1 cellular context compared by ENCODE assay signal in the genomic region with DNA sequence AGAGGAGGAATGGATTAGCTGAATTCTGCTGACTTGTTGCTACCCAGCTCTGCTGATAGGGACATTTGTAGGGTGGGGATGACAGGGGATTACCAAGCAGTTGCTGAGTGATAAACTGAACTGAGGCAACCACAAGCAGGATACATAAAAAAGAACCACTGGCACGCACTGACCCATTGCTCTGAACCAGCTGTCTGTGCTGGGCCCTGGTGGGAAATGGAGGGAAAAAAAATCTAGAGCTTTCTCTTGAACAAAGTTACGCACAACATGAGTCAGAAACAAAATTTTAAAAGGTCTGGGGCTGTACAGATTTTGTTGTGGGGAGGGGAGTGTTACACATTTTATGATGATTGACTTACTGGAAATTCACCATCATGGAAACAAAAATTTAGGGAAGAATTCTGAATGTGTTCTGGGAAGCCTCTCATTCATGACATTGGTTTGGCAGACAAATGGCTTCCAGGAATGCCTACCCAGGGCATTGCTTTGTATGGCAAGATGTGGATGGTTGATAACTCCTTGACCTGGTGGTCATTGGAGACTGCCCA.
TF ChIP-seq lines count a peak whose summit lies in the region.

No MANE protein-coding gene starts in this region.

TF ChIP-seq in GM12878, 131 proteins besides CTCF, POLR2A, EP300 and RAD21 (continued from another document and continues in another):
- TF ChIP-seq HDAC6 (IDR thresholded peaks at IDR 0.05; ENCODE audit: unreplicated experiment) (no peak), HDGF (IDR thresholded peaks at IDR 0.05) (no peak), FOS (IDR thresholded peaks at IDR 0.05; ENCODE audit: borderline replicate concordance, extremely low read depth, insufficient read length) (no peak), KDM1A (IDR thresholded peaks at IDR 0.05; ENCODE audit: borderline replicate concordance) (no peak), SREBF2 (IDR thresholded peaks at IDR 0.05; ENCODE audit: low read length) (no peak), FOXM1 (IDR thresholded peaks at IDR 0.05; ENCODE audit: low read depth, low read length) (peak; percentile 98), ETV6 (conservative IDR thresholded peaks at IDR 0.05 in 1 of 2, IDR thresholded peaks at IDR 0.05 in 1 of 2; ENCODE audit: borderline replicate concordance in 1 of 2, low read depth in 1 of 2) (peak in 1 of 2 experiments; percentile 52; a peak in 1 of 4 replicates), ZNF592 (IDR thresholded peaks at IDR 0.05) (no peak), USF2 (IDR thresholded peaks at IDR 0.05; ENCODE audit: borderline replicate concordance, low read depth, low read length) (no peak), WRNIP1 (IDR thresholded peaks at IDR 0.05; ENCODE audit: borderline replicate concordance, low read depth, low read length) (no peak), NR2C2 (IDR thresholded peaks at IDR 0.05; ENCODE audit: borderline replicate concordance, control insufficient read depth, insufficient read length, low read depth) (no peak), NR2C1 (IDR thresholded peaks at IDR 0.05) (no peak), ZNF24 (IDR thresholded peaks at IDR 0.05) (peak; percentile 42), CEBPB (IDR thresholded peaks at IDR 0.05; ENCODE audit: borderline replicate concordance in 1 of 2, low read depth in 2 of 2, low read length in 2 of 2) (peak in 1 of 2 experiments; percentile 51; a peak in 1 of 4 replicates), IRF4 (IDR thresholded peaks at IDR 0.05; ENCODE audit: low read depth, low read length) (peak; percentile 82), GABPA (IDR thresholded peaks at IDR 0.05; ENCODE audit: low read depth) (no peak), CEBPZ (IDR thresholded peaks at IDR 0.05; ENCODE audit: low read depth, low read length) (no peak), CHD1 (IDR thresholded peaks at IDR 0.05; ENCODE audit: low read depth, low read length) (no peak), ZSCAN29 (IDR thresholded peaks at IDR 0.05) (no peak), JUNB (IDR thresholded peaks at IDR 0.05) (peak; percentile 65), SMARCA5 (IDR thresholded peaks at IDR 0.05) (no peak), SIN3A (IDR thresholded peaks at IDR 0.05; ENCODE audit: low read depth, low read length) (no peak), ZBTB33 (IDR thresholded peaks at IDR 0.05) (no peak), TCF3 (IDR thresholded peaks at IDR 0.05; ENCODE audit: borderline replicate concordance, insufficient read depth, low read depth, low read length) (peak; percentile 91; the same call in 1 of the 2 replicates), KAT2A (conservative IDR thresholded peaks at IDR 0.05; ENCODE audit: control insufficient read depth, low read depth, low read length) (no peak), SUPT20H (IDR thresholded peaks at IDR 0.05; ENCODE audit: borderline replicate concordance, control insufficient read depth, low read depth, low read length) (no peak), NFIC (IDR thresholded peaks at IDR 0.05; ENCODE audit: low read depth, low read length) (peak; percentile 93), ZNF384 (IDR thresholded peaks at IDR 0.05; ENCODE audit: borderline replicate concordance, low read depth, low read length) (peak; percentile 55; the same call in 1 of the 2 replicates), SREBF1 (IDR thresholded peaks at IDR 0.05; ENCODE audit: low read length) (no peak), EED (IDR thresholded peaks at IDR 0.05; ENCODE audit: low read depth) (peak; percentile 66; the same call in 1 of the 2 replicates), MYB (IDR thresholded peaks at IDR 0.05; ENCODE audit: borderline replicate concordance, low read depth, low read length) (peak; percentile 91; the same call in 1 of the 2 replicates), RFX5 (IDR thresholded peaks at IDR 0.05; ENCODE audit: low read depth, low read length) (peak; percentile 67; the same call in 1 of the 2 replicates), YY1 (IDR thresholded peaks at IDR 0.05; ENCODE audit: low read depth, low read length) (peak; percentile 76)
- TF ChIP-seq, protein P1, sequence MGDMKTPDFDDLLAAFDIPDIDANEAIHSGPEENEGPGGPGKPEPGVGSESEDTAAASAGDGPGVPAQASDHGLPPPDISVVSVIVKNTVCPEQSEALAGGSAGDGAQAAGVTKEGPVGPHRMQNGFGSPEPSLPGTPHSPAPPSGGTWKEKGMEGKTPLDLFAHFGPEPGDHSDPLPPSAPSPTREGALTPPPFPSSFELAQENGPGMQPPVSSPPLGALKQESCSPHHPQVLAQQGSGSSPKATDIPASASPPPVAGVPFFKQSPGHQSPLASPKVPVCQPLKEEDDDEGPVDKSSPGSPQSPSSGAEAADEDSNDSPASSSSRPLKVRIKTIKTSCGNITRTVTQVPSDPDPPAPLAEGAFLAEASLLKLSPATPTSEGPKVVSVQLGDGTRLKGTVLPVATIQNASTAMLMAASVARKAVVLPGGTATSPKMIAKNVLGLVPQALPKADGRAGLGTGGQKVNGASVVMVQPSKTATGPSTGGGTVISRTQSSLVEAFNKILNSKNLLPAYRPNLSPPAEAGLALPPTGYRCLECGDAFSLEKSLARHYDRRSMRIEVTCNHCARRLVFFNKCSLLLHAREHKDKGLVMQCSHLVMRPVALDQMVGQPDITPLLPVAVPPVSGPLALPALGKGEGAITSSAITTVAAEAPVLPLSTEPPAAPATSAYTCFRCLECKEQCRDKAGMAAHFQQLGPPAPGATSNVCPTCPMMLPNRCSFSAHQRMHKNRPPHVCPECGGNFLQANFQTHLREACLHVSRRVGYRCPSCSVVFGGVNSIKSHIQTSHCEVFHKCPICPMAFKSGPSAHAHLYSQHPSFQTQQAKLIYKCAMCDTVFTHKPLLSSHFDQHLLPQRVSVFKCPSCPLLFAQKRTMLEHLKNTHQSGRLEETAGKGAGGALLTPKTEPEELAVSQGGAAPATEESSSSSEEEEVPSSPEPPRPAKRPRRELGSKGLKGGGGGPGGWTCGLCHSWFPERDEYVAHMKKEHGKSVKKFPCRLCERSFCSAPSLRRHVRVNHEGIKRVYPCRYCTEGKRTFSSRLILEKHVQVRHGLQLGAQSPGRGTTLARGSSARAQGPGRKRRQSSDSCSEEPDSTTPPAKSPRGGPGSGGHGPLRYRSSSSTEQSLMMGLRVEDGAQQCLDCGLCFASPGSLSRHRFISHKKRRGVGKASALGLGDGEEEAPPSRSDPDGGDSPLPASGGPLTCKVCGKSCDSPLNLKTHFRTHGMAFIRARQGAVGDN (IDR thresholded peaks at IDR 0.05) = peak; percentile 70
- TF ChIP-seq, protein P2, sequence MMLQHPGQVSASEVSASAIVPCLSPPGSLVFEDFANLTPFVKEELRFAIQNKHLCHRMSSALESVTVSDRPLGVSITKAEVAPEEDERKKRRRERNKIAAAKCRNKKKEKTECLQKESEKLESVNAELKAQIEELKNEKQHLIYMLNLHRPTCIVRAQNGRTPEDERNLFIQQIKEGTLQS (IDR thresholded peaks at IDR 0.05; ENCODE audit: borderline replicate concordance, extremely low read depth, low read depth, low read length) = no peak
- TF ChIP-seq, protein P3, sequence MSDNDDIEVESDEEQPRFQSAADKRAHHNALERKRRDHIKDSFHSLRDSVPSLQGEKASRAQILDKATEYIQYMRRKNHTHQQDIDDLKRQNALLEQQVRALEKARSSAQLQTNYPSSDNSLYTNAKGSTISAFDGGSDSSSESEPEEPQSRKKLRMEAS (IDR thresholded peaks at IDR 0.05; ENCODE audit: low read depth, low read length) = no peak
- TF ChIP-seq, protein P4, sequence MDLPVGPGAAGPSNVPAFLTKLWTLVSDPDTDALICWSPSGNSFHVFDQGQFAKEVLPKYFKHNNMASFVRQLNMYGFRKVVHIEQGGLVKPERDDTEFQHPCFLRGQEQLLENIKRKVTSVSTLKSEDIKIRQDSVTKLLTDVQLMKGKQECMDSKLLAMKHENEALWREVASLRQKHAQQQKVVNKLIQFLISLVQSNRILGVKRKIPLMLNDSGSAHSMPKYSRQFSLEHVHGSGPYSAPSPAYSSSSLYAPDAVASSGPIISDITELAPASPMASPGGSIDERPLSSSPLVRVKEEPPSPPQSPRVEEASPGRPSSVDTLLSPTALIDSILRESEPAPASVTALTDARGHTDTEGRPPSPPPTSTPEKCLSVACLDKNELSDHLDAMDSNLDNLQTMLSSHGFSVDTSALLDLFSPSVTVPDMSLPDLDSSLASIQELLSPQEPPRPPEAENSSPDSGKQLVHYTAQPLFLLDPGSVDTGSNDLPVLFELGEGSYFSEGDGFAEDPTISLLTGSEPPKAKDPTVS (IDR thresholded peaks at IDR 0.05; ENCODE audit: low read depth, low read length) = no peak
